ENCODE assay signal across 13 cellular contexts in genomic region chr5:133870661-133871060, GRCh38.
DNase-seq lines count a peak whose midpoint lies in the region; ATAC-seq and TF ChIP-seq lines count a peak whose summit lies in the region.
"Had no signal": no experiment of that assay in that cellular context is flagged by ENCODE, and none has a peak within 500 bp of the region (broad histone marks: within the 10 kb centered on the region; RNA-seq: fewer than 3 reads in every experiment).

No MANE protein-coding gene starts in this region.

- H3K4me3 Mint-ChIP-seq in activated naive CD8-positive, alpha-beta T cell treated with anti-CD3 and anti-CD28 coated beads for 36 hours: no peak overlapping the region
- H3K4me3 Mint-ChIP-seq: CD4-positive, alpha-beta memory T cell; immature natural killer cell had no signal

- no peak overlapping the region for H2AFZ ChIP-seq in GM23248

- no peak for TF ChIP-seq EP300 in gastroesophageal sphincter (IDR thresholded peaks at IDR 0.05)

- H3K27me3 ChIP-seq in GM23248 (replicated peaks; ENCODE audit: insufficient read depth): peaks cover 2% of the 10 kb centered on the region
- peaks cover 5% of the 10 kb centered on the region for H3K27me3 ChIP-seq in gastroesophageal sphincter

- H3K9ac ChIP-seq in GM23248: no peak overlapping the region

- TF ChIP-seq CTCF in AG04449 (IDR thresholded peaks at IDR 0.05; ENCODE audit: insufficient read depth, low read length, missing control alignments) (no peak), gastroesophageal sphincter (IDR thresholded peaks at IDR 0.05) (no peak)

- H3K27ac ChIP-seq in GM23248: no peak overlapping the region
- H3K27ac ChIP-seq in gastroesophageal sphincter: no peak overlapping the region
- H3K27ac ChIP-seq: spleen had no signal

- H3K4me2 ChIP-seq in GM23248 (ENCODE audit: unreplicated experiment): no peak overlapping the region

- H3K79me2 ChIP-seq in GM23248 (ENCODE audit: insufficient read depth): no peaks in the 10 kb centered on the region

- peaks cover 10% of the 10 kb centered on the region for H3K36me3 Mint-ChIP-seq in activated naive CD8-positive, alpha-beta T cell treated with anti-CD3 and anti-CD28 coated beads for 36 hours
- H3K36me3 Mint-ChIP-seq: immature natural killer cell had no signal

- ATAC-seq in gastroesophageal sphincter: no peak
- ATAC-seq in HG02610 (IDR thresholded peaks at IDR 0.05; ENCODE audit: unreplicated experiment): no peak

- no peaks in the 10 kb centered on the region for H3K9me2 ChIP-seq in GM23248 (ENCODE audit: insufficient read depth)

- H3K4me1 ChIP-seq in GM23248 (ENCODE audit: insufficient read depth) (peaks cover 18% of the 10 kb centered on the region), gastroesophageal sphincter (peaks cover 0 to 20% (median 0%) of the 10 kb centered on the region in 3 donors)

- H3K36me3 ChIP-seq in GM23248 (ENCODE audit: low read depth) (no peaks in the 10 kb centered on the region), gastroesophageal sphincter (no peaks in the 10 kb centered on the region)
- H3K36me3 ChIP-seq: spleen had no signal

- in situ Hi-C loops in GM23248 (cut with MboI): no loop called here

- H3F3A ChIP-seq in GM23248 (ENCODE audit: insufficient read depth): peaks cover 8% of the 10 kb centered on the region; the same call in 1 of the 2 replicates

- peaks cover 42% of the 10 kb centered on the region for H3K4me1 Mint-ChIP-seq in activated naive CD8-positive, alpha-beta T cell treated with anti-CD3 and anti-CD28 coated beads for 36 hours

- H3K27ac Mint-ChIP-seq in activated naive CD8-positive, alpha-beta T cell treated with anti-CD3 and anti-CD28 coated beads for 36 hours: peak overlapping the region; percentile 7
- H3K27ac Mint-ChIP-seq: immature natural killer cell had no signal

- POLR2A ChIA-PET in AG04449 (lab: Yijun Ruan, JAX): interaction anchor here (0.5 kb wide), 1 partner anchor 125 kb away, joined by 3 read pairs; no protein-coding TSS in a partner anchor

- H3K9me3 Mint-ChIP-seq in activated naive CD8-positive, alpha-beta T cell treated with anti-CD3 and anti-CD28 coated beads for 36 hours: peaks cover 21% of the 10 kb centered on the region

- DNase-seq in AG04449 (ENCODE audit: low read depth, low spot score) (peak; percentile 45), GM23248 (peak; percentile 78), kidney tubule cell (ENCODE audit: low spot score) (peak; percentile 93), NCI-H2081 (lab: John Stamatoyannopoulos, UW) (no peak), dermis blood vessel endothelial cell (no peak)
- no peak for DNase-seq in activated naive CD8-positive, alpha-beta T cell treated with anti-CD3 and anti-CD28 coated beads for 36 hours
- DNase-seq: CD4-positive, alpha-beta memory T cell; immature natural killer cell; KG1; naive B cell; spleen had no signal

- H4K20me1 ChIP-seq in GM23248 (ENCODE audit: insufficient read depth): no peaks in the 10 kb centered on the region

- H3K4me3 ChIP-seq in AG04449 (ENCODE audit: low read depth, low read length): no peak overlapping the region
- H3K4me3 ChIP-seq in GM23248: no peak overlapping the region
- no peak overlapping the region for H3K4me3 ChIP-seq in gastroesophageal sphincter
- H3K4me3 ChIP-seq: spleen had no signal

- CTCF ChIA-PET in AG04449 (lab: Yijun Ruan, JAX): interaction anchor here (0.6 to 5.5 kb wide), 9 partner anchors 10 to 759 kb away, joined by 3 to 80 read pairs (median 8); no protein-coding TSS in a partner anchor

- TF ChIP-seq POLR2A in gastroesophageal sphincter (IDR thresholded peaks at IDR 0.05): no peak

- no peaks in the 10 kb centered on the region for H3K27me3 Mint-ChIP-seq in activated naive CD8-positive, alpha-beta T cell treated with anti-CD3 and anti-CD28 coated beads for 36 hours
- H3K27me3 Mint-ChIP-seq: naive B cell had no signal

- H3K9me3 ChIP-seq in GM23248 (ENCODE audit: low read depth) (no peaks in the 10 kb centered on the region), gastroesophageal sphincter (peaks cover 0 to 16% (median 0%) of the 10 kb centered on the region in 3 donors)

Comparison
In these comparisons a context has a peak if more than half of its experiments do, and no peak if none do; other contexts are left out.
1. DNase-seq: peak in AG04449 (single experiment), GM23248 (single experiment) and kidney tubule cell (single experiment); none in activated naive CD8-positive, alpha-beta T cell treated with anti-CD3 and anti-CD28 coated beads for 36 hours (single experiment), NCI-H2081 (0 of 2) and dermis blood vessel endothelial cell (single experiment).